In the genomic region with DNA sequence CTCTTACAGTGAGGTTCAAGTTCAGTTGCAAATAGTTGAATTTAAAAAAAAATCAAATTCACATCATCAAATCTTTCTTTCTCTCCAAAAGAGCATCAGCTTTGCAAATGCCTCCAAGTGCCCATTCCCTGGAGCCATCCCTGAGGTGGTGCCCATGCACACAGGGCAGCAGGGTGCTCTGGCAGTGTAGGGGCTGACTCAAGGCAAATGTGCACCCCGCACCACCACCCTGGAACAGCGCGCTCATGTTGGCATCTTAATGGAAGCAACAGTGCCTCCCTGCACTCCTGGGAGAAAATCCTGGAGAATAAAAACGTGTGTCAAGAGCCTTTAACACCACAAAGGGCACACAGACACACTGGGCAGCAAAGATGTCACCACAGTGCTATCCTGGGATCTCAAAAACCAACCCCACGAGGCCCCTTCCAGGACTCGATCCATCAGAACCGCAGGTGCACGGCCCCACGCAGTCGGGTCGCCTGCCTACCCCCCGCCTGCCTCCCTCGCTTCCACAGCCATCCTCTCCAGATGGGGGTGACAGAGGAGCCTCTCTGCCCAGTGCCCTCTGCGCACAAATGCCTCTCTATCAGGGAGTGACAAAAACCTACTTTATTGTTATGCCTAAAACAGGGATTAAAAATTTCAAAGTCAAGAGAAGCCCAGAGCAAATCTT, we compare ENCODE assay signal across 21 cellular contexts. TPM values are rescaled to one million over a fixed set of nuclear protein-coding genes. Genes with fewer than 3 reads are reported as not detected.
A peak's percentile ranks its signal among the peaks of the same experiment; 100 is the strongest.
DNase-seq lines count a peak whose midpoint lies in the region; ATAC-seq and TF ChIP-seq lines count a peak whose summit lies in the region.
"Had no signal": no experiment of that assay in that cellular context is flagged by ENCODE, and none has a peak within 500 bp of the region (broad histone marks: within the 10 kb centered on the region; RNA-seq: fewer than 3 reads in every experiment).

No MANE protein-coding gene starts in this region.

- H4K20me1 ChIP-seq in PC-3 (ENCODE audit: low read length) (0 out of 2 replicates have a peak, but pooled peaks cover 4% of the 10 kb centered on the region), fibroblast of lung (ENCODE audit: control insufficient read depth, extremely low read depth, insufficient read depth, low read length) (no peaks in the 10 kb centered on the region), osteoblast (ENCODE audit: insufficient read depth, low read length) (peaks cover 12% of the 10 kb centered on the region)

- POLR2A ChIA-PET in PC-3 (lab: Charles Lee; ENCODE audit: unreplicated experiment) = no interaction called here

- H3K4me3 ChIP-seq in ACC112 (ENCODE audit: low read depth, low read length) (no peak overlapping the region), PC-3 (ENCODE audit: low read length) (no peak overlapping the region), fibroblast of lung (replicated peaks in 1 of 4; ENCODE audit: control extremely low read depth in 1 of 4, insufficient read depth in 1 of 4, low read depth in 3 of 4, low read length in 4 of 4) (no peak overlapping the region), osteoblast (ENCODE audit: insufficient read depth, low read length) (no peak overlapping the region), esophagus squamous epithelium (no peak overlapping the region)
- H3K4me3 ChIP-seq: PC-9 had no signal

- H3K4me2 ChIP-seq in PC-3 (ENCODE audit: low read length) (no peak overlapping the region), fibroblast of lung (ENCODE audit: extremely low read depth, insufficient read depth, low read length) (no peak overlapping the region), osteoblast (ENCODE audit: insufficient read depth, low read length) (no peak overlapping the region)
- H3K4me2 ChIP-seq: PC-9, SK-N-SH had no signal

- no peaks in the 10 kb centered on the region for H3K9me3 ChIP-seq in PC-3 (ENCODE audit: low read length)
- no peaks in the 10 kb centered on the region for H3K9me3 ChIP-seq in fibroblast of lung (ENCODE audit: control insufficient read depth, insufficient read depth, low read depth, low read length)
- H3K9me3 ChIP-seq in osteoblast (ENCODE audit: low read depth, low read length) = no peaks in the 10 kb centered on the region
- no peaks in the 10 kb centered on the region for H3K9me3 ChIP-seq in esophagus squamous epithelium
- H3K9me3 ChIP-seq: SK-N-SH had no signal

- CTCF ChIA-PET in PC-3 (lab: Charles Lee) = no interaction called here

- intact Hi-C loops in PC-3 (cut with micrococcal nuclease) (no loop called here), esophagus squamous epithelium (cut with DNase I) (no loop called here)

- no peak overlapping the region for H3K9ac ChIP-seq in PC-3 (ENCODE audit: low read length)
- H3K9ac ChIP-seq in fibroblast of lung (ENCODE audit: insufficient read depth, low read length) = no peak overlapping the region
- H3K9ac ChIP-seq: SK-N-SH had no signal

- H3K27ac ChIP-seq in ACC112 (ENCODE audit: low read depth, low read length) (peak overlapping the region; percentile 89), PC-3 (ENCODE audit: low read length) (peak overlapping the region; percentile 94; the same call in 1 of the 2 replicates), fibroblast of lung (ENCODE audit: insufficient read depth, low read length) (peak overlapping the region; percentile 96), osteoblast (ENCODE audit: low read depth, low read length) (peak overlapping the region; percentile 74), esophagus squamous epithelium (no peak overlapping the region)

- 93 to 95% methylated on average over 13 to 14 of the region's 14 CpGs for WGBS in esophagus squamous epithelium, 2 donors

- no peak for ATAC-seq in PC-3
- ATAC-seq: CD8-positive, alpha-beta T cell had no signal

- H3K9me2 ChIP-seq in PC-3 (replicated peaks; ENCODE audit: low read length) = no peaks in the 10 kb centered on the region
- H3K9me2 ChIP-seq: SK-N-SH had no signal

- H3K27me3 ChIP-seq in ACC112 (ENCODE audit: insufficient read depth, low read length) (no peaks in the 10 kb centered on the region), PC-3 (ENCODE audit: low read length) (no peaks in the 10 kb centered on the region), fibroblast of lung (ENCODE audit: control insufficient read depth, insufficient read depth, low read length) (no peaks in the 10 kb centered on the region), osteoblast (ENCODE audit: insufficient read depth, low read length) (no peaks in the 10 kb centered on the region), esophagus squamous epithelium (no peaks in the 10 kb centered on the region)

- no peak for TF ChIP-seq POLR2A in esophagus squamous epithelium (IDR thresholded peaks at IDR 0.05)

- no peak for DNase-seq in PC-3
- DNase-seq in fibroblast of lung (ENCODE audit: low read depth in 2 of 2) = no peak
- no peak for DNase-seq in osteoblast (ENCODE audit: insufficient read length, low spot score, missing footprints)
- no peak for DNase-seq in esophagus squamous epithelium (lab: John Stamatoyannopoulos, UW)
- no peak for DNase-seq in central memory CD4-positive, alpha-beta T cell
- no peak for DNase-seq in SW480 (ENCODE audit: low spot score)
- DNase-seq in islet precursor cell = no peak
- DNase-seq: 8988T; AML-193; C1 segment of cervical spinal cord; CD8-positive, alpha-beta T cell; Karpas-422; NCI-H1694 treated with DMSO at 0.1 percent for 48 hours; NCI-H2081 treated with DMSO at 0.1 percent for 48 hours; NCI-H2171 treated with DMSO at 0.1 percent for 48 hours; NCI-H526; PC-9; RPMI8226; SIG-M5; SK-N-SH had no signal

- H3K4me1 ChIP-seq in ACC112 (ENCODE audit: control insufficient read depth, insufficient read depth, low read length, unreplicated experiment) = peaks cover 19% of the 10 kb centered on the region
- peaks cover 25% of the 10 kb centered on the region for H3K4me1 ChIP-seq in PC-3 (ENCODE audit: insufficient read depth, low read length)
- H3K4me1 ChIP-seq in fibroblast of lung (ENCODE audit: control insufficient read depth, extremely low read depth, insufficient read depth, low read length) = peaks cover 19% of the 10 kb centered on the region
- H3K4me1 ChIP-seq in osteoblast (ENCODE audit: insufficient read depth, low read length) = peaks cover 15% of the 10 kb centered on the region
- peaks cover 0 to under 1% (median 0%) of the 10 kb centered on the region in 3 donors for H3K4me1 ChIP-seq in esophagus squamous epithelium

- H3K36me3 ChIP-seq in ACC112 (ENCODE audit: insufficient read depth, low read length) (0 out of 2 replicates have a peak, but pooled peaks cover 4% of the 10 kb centered on the region), PC-3 (ENCODE audit: low read depth, low read length) (no peaks in the 10 kb centered on the region; the same call in 1 of the 2 replicates), fibroblast of lung (ENCODE audit: control insufficient read depth, insufficient read depth, low read length) (peaks cover 6% of the 10 kb centered on the region), osteoblast (ENCODE audit: insufficient read depth, low read length) (peaks cover 25% of the 10 kb centered on the region), esophagus squamous epithelium (peaks cover 4 to 94% (median 32%) of the 10 kb centered on the region in 3 donors)

- no TSS peak for BruUV-seq in PC-3 (replicated peaks; lab: Mats Ljungman, UMichigan)

- TF ChIP-seq CTCF in PC-3 (conservative IDR thresholded peaks at IDR 0.05; ENCODE audit: low read depth, low read length) = no peak
- TF ChIP-seq CTCF in fibroblast of lung (conservative IDR thresholded peaks at IDR 0.05 in 1 of 2, IDR thresholded peaks at IDR 0.05 in 1 of 2; ENCODE audit: low read depth in 1 of 2, low read length in 2 of 2) = no peak
- no peak for TF ChIP-seq CTCF in osteoblast (IDR thresholded peaks at IDR 0.05; ENCODE audit: extremely low read depth, low read depth, low read length)
- TF ChIP-seq CTCF in esophagus squamous epithelium (IDR thresholded peaks at IDR 0.05) = no peak

- H2AFZ ChIP-seq in ACC112 (ENCODE audit: low read length, unreplicated experiment) = no peak overlapping the region
- H2AFZ ChIP-seq in PC-3 (ENCODE audit: low read length) = no peak overlapping the region
- no peak overlapping the region for H2AFZ ChIP-seq in fibroblast of lung (ENCODE audit: low read length)
- H2AFZ ChIP-seq in osteoblast (ENCODE audit: low read length) = no peak overlapping the region
- H2AFZ ChIP-seq: PC-9 had no signal

- peaks cover 4% of the 10 kb centered on the region for H3F3A ChIP-seq in PC-3 (ENCODE audit: low read length, unreplicated experiment)

- H3K79me2 ChIP-seq in ACC112 (ENCODE audit: control insufficient read depth, insufficient read depth, low read length, unreplicated experiment) (no peaks in the 10 kb centered on the region), PC-3 (ENCODE audit: low read length) (no peaks in the 10 kb centered on the region), fibroblast of lung (ENCODE audit: control insufficient read depth, insufficient read depth, low read length) (no peaks in the 10 kb centered on the region), osteoblast (ENCODE audit: insufficient read depth, low read length) (peaks cover 2% of the 10 kb centered on the region)

RNA-seq across cellular contexts. Expression of gene NIPA2, which starts 50.8 kb away (rescaled TPM):
- total RNA-seq in PC-3 (2014; rRNA removed) = 108 and 115 TPM in 2 replicates
- total RNA-seq in fibroblast of lung = 41.6 and 47.7 TPM in 2 replicates
- 64.7 and 65.8 TPM in 2 replicates for polyA plus RNA-seq in fibroblast of lung
- polyA plus RNA-seq in fibroblast of lung (2012) = 46.5 and 52.9 TPM in 2 replicates
- 11.7 and 27.2 TPM in 2 replicates for polyA minus RNA-seq in fibroblast of lung (ENCODE audit: low replicate concordance)
- 49.8 and 50.3 TPM in 2 replicates for total RNA-seq in osteoblast
- 10 to 100 TPM; 32.3 to 68.0 (median 55.1) TPM for total RNA-seq in esophagus squamous epithelium

Comparison
In these comparisons a context has a peak if more than half of its experiments do, and no peak if none do; other contexts are left out.
1. H3K27ac ChIP-seq: peak in ACC112 (single experiment), PC-3 (single experiment), fibroblast of lung (single experiment) and osteoblast (single experiment); none in esophagus squamous epithelium (0 of 4).